In genomic region chr5:6543830-6544560, GRCh38 we compare ENCODE assay signal across 26 cellular contexts.
DNase-seq lines count a peak whose midpoint lies in the region; ATAC-seq, FAIRE-seq and TF ChIP-seq lines count a peak whose summit lies in the region.
"Had no signal": no experiment of that assay in that cellular context is flagged by ENCODE, and none has a peak within 500 bp of the region (broad histone marks: within the 10 kb centered on the region; RNA-seq: fewer than 3 reads in every experiment).

No MANE protein-coding gene starts in this region.

- no peak overlapping the region for H3K27ac ChIP-seq in HepG2 (ENCODE audit: extremely low read length, insufficient read depth, low read length)
- no peak overlapping the region for H3K27ac ChIP-seq in right lobe of liver
- no peak overlapping the region for H3K27ac ChIP-seq in liver (ENCODE audit: low read depth in 1 of 2, low read length in 2 of 2)
- H3K27ac ChIP-seq: 22Rv1; BLaER1 treated with 17β-estradiol and CSF1 and Interleukin-3, amounts not matched to agents 10 nM and 100 nM; KMS-11 had no signal

- intact Hi-C loops in HepG2 (cut with micrococcal nuclease; ENCODE audit: unreplicated experiment) (no loop called here), right lobe of liver (cut with DNase I) (loop anchor here in 1 of 2 donors (10.0 kb wide), 1 partner anchor 659 kb away; no protein-coding TSS in a partner anchor)
- intact Hi-C loops in activated CD4-positive, alpha-beta memory T cell treated with anti-CD3 and anti-CD28 coated beads for 36 hours (cut with micrococcal nuclease) = no loop called here

- TF ChIP-seq CTCF in HepG2 (CRISPR knock-in tag; IDR thresholded peaks at IDR 0.05) (no peak), right lobe of liver (IDR thresholded peaks at IDR 0.05) (no peak), liver (IDR thresholded peaks at IDR 0.05; ENCODE audit: low read depth, low read length, missing input control) (no peak)

- no peak overlapping the region for H2AFZ ChIP-seq in HepG2 (ENCODE audit: low read length)
- H2AFZ ChIP-seq: GM23338 had no signal

- no peaks in the 10 kb centered on the region for H3K9me3 ChIP-seq in HepG2 (ENCODE audit: low read length)
- H3K9me3 ChIP-seq in right lobe of liver = no peaks in the 10 kb centered on the region
- no peaks in the 10 kb centered on the region for H3K9me3 ChIP-seq in liver (ENCODE audit: control insufficient read depth in 4 of 4, low read length in 3 of 4)
- H3K9me3 ChIP-seq: BLaER1 treated with 17β-estradiol and CSF1 and Interleukin-3, amounts not matched to agents 10 nM and 100 nM; Caco-2; HAP-1; SK-N-SH had no signal

- H4K20me1 ChIP-seq in HepG2 (ENCODE audit: insufficient read depth, low read length) = no peaks in the 10 kb centered on the region
- H4K20me1 ChIP-seq: BLaER1 treated with 17β-estradiol and CSF1 and Interleukin-3, amounts not matched to agents 10 nM and 100 nM had no signal

- no peak for TF ChIP-seq RAD21 in HepG2 (CRISPR knock-in tag; IDR thresholded peaks at IDR 0.05)
- TF ChIP-seq RAD21 in liver (IDR thresholded peaks at IDR 0.05) = no peak

- no peak overlapping the region for H3K4me2 ChIP-seq in HepG2 (ENCODE audit: low read depth, low read length)
- H3K4me2 ChIP-seq: BLaER1 treated with 17β-estradiol and CSF1 and Interleukin-3, amounts not matched to agents 10 nM and 100 nM; GM23338; KMS-11; SK-N-SH had no signal

- H3K9ac ChIP-seq in HepG2 (ENCODE audit: insufficient read depth, low read depth, low read length) (no peak overlapping the region), liver (ENCODE audit: low read depth in 1 of 2, low read length in 2 of 2) (no peak overlapping the region)
- H3K9ac ChIP-seq: BLaER1 treated with 17β-estradiol and CSF1 and Interleukin-3, amounts not matched to agents 10 nM and 100 nM; KMS-11; SK-N-SH had no signal

- H3K4me3 ChIP-seq in HepG2 (replicated peaks in 1 of 3; ENCODE audit: insufficient read depth in 1 of 3, low read depth in 2 of 3, low read length in 3 of 3) = no peak overlapping the region
- H3K4me3 ChIP-seq in right lobe of liver = no peak overlapping the region
- no peak overlapping the region for H3K4me3 ChIP-seq in liver (ENCODE audit: low read depth in 1 of 3, low read length in 3 of 3)
- H3K4me3 ChIP-seq: BLaER1 treated with 17β-estradiol and CSF1 and Interleukin-3, amounts not matched to agents 10 nM and 100 nM; GM23338; HAP-1 had no signal

- H3K4me1 Mint-ChIP-seq in activated CD4-positive, alpha-beta memory T cell treated with anti-CD3 and anti-CD28 coated beads for 36 hours (ENCODE audit: low read depth) = no peaks in the 10 kb centered on the region
- H3K4me1 Mint-ChIP-seq: GM23338 had no signal

- ATAC-seq in HepG2 (no peak), right lobe of liver (no peak), HG02759 (IDR thresholded peaks at IDR 0.05; ENCODE audit: unreplicated experiment) (no peak)
- ATAC-seq: GM23338, PC-3 had no signal

- POLR2A ChIA-PET in HepG2 (lab: Yijun Ruan, JAX) = no interaction called here
- POLR2A ChIA-PET in activated CD4-positive, alpha-beta memory T cell treated with anti-CD3 and anti-CD28 coated beads for 36 hours (lab: Charles Lee) = no interaction called here

- H3K27me3 Mint-ChIP-seq in activated CD4-positive, alpha-beta memory T cell treated with anti-CD3 and anti-CD28 coated beads for 36 hours = peaks cover 7% of the 10 kb centered on the region

- H3K9me3 Mint-ChIP-seq in activated CD4-positive, alpha-beta memory T cell treated with anti-CD3 and anti-CD28 coated beads for 36 hours = peaks cover 3% of the 10 kb centered on the region
- H3K9me3 Mint-ChIP-seq: GM23338 had no signal

- no peak overlapping the region for H3K4me3 Mint-ChIP-seq in activated CD4-positive, alpha-beta memory T cell treated with anti-CD3 and anti-CD28 coated beads for 36 hours
- H3K4me3 Mint-ChIP-seq: CD4-positive, alpha-beta memory T cell; GM23338 had no signal

- in situ Hi-C loops in HepG2 (cut with HindIII; ENCODE audit: extremely low pct_ligation_motif_present, low pct_unique_long_range_greater_than_20kb) = no loop called here

- H3K4me1 ChIP-seq in HepG2 (ENCODE audit: insufficient read depth, low read length) = no peaks in the 10 kb centered on the region
- no peaks in the 10 kb centered on the region for H3K4me1 ChIP-seq in right lobe of liver
- no peaks in the 10 kb centered on the region for H3K4me1 ChIP-seq in liver (ENCODE audit: control insufficient read depth in 4 of 4, insufficient read depth in 4 of 4, low read length in 3 of 4)
- H3K4me1 ChIP-seq: BLaER1 treated with 17β-estradiol and CSF1 and Interleukin-3, amounts not matched to agents 10 nM and 100 nM; Caco-2; HAP-1 had no signal

- TF ChIP-seq POLR2A in HepG2 (IDR thresholded peaks at IDR 0.05; ENCODE audit: insufficient read depth in 1 of 2, low read depth in 2 of 2, low read length in 2 of 2) = no peak
- TF ChIP-seq POLR2A in right lobe of liver (IDR thresholded peaks at IDR 0.05) = no peak

- no peak for TF ChIP-seq EP300 in HepG2 (IDR thresholded peaks at IDR 0.05; ENCODE audit: low read depth in 2 of 2, low read length in 2 of 2)
- no peak for TF ChIP-seq EP300 in HepG2 (CRISPR knock-in tag; IDR thresholded peaks at IDR 0.05; ENCODE audit: borderline replicate concordance)

- BruUV-seq in HepG2 (replicated peaks; lab: Mats Ljungman, UMichigan) = no TSS peak

- CTCF ChIA-PET in HepG2 (lab: Yijun Ruan, JAX; ENCODE audit: low intra/inter-chr PET ratio, low total read pairs) = no interaction called here
- CTCF ChIA-PET in activated CD4-positive, alpha-beta memory T cell treated with anti-CD3 and anti-CD28 coated beads for 36 hours (lab: Charles Lee) = no interaction called here

- 23% methylated on average over 10 of the region's 12 CpGs for WGBS in HepG2 (ENCODE audit: low lambda C conversion rate)
- 61% methylated on average over 9 of the region's 12 CpGs for WGBS in right lobe of liver (ENCODE audit: insufficient coverage, low coverage, low lambda C conversion rate, missing lambda C conversion rate)
- 83% methylated on average over 12 of the region's 12 CpGs for WGBS in liver

- no peak overlapping the region for H3K27ac Mint-ChIP-seq in activated CD4-positive, alpha-beta memory T cell treated with anti-CD3 and anti-CD28 coated beads for 36 hours
- H3K27ac Mint-ChIP-seq: GM23338 had no signal

- no peaks in the 10 kb centered on the region for H3K36me3 ChIP-seq in HepG2 (replicated peaks in 1 of 2; ENCODE audit: control insufficient read depth in 1 of 2, insufficient read depth in 2 of 2, low read length in 2 of 2)
- H3K36me3 ChIP-seq in right lobe of liver = no peaks in the 10 kb centered on the region
- no peaks in the 10 kb centered on the region for H3K36me3 ChIP-seq in liver (ENCODE audit: control insufficient read depth in 4 of 4, insufficient read depth in 3 of 4, low read depth in 1 of 4, low read length in 3 of 4)
- H3K36me3 ChIP-seq: BLaER1 treated with 17β-estradiol and CSF1 and Interleukin-3, amounts not matched to agents 10 nM and 100 nM; HAP-1 had no signal

- no peak for FAIRE-seq in HepG2 (lab: Jason Lieb, UNC)
- FAIRE-seq: GM12891 had no signal

- no peaks in the 10 kb centered on the region; a peak in 1 of 5 replicates for H3K27me3 ChIP-seq in HepG2 (ENCODE audit: control insufficient read depth in 1 of 2, insufficient read depth in 2 of 2, low read length in 2 of 2)
- no peaks in the 10 kb centered on the region for H3K27me3 ChIP-seq in right lobe of liver
- H3K27me3 ChIP-seq in liver (ENCODE audit: control insufficient read depth in 4 of 4, insufficient read depth in 4 of 4, low read length in 3 of 4) = no peaks in the 10 kb centered on the region
- H3K27me3 ChIP-seq: BLaER1 treated with 17β-estradiol and CSF1 and Interleukin-3, amounts not matched to agents 10 nM and 100 nM had no signal

- DNase-seq in NCI-H146 (lab: John Stamatoyannopoulos, UW) (peak; percentile 40), NCI-H146 treated with DMSO at 0.1 percent for 48 hours (lab: John Stamatoyannopoulos, UW; ENCODE audit: unreplicated experiment) (no peak), HepG2 (ENCODE audit: low spot score) (no peak), right lobe of liver (no peak), UCSD-AML1 (lab: John Stamatoyannopoulos, UW; ENCODE audit: unreplicated experiment) (no peak)
- DNase-seq in activated CD4-positive, alpha-beta memory T cell treated with anti-CD3 and anti-CD28 coated beads for 36 hours = no peak
- DNase-seq: ACHN; Caco-2; CD4-positive, alpha-beta memory T cell; DMS153; NCI-H1092 treated with DMSO at 0.1 percent for 48 hours; NCI-H1436 treated with DMSO at 0.1 percent for 48 hours; NCI-H2107; NCI-H2227 treated with DMSO at 0.1 percent for 48 hours; NCI-H510A; NCI-H82; PC-3; SK-N-SH had no signal

- H3K79me2 ChIP-seq in HepG2 (ENCODE audit: insufficient read depth, low read length) = no peaks in the 10 kb centered on the region

- no peaks in the 10 kb centered on the region for H3K36me3 Mint-ChIP-seq in activated CD4-positive, alpha-beta memory T cell treated with anti-CD3 and anti-CD28 coated beads for 36 hours
- H3K36me3 Mint-ChIP-seq: CD4-positive, alpha-beta memory T cell had no signal

TF ChIP-seq in HepG2, 621 proteins besides CTCF, POLR2A, EP300 and RAD21 (continues in another document):
- no peak for TF ChIP-seq ZFP91 (CRISPR knock-in tag; IDR thresholded peaks at IDR 0.05; ENCODE audit: borderline replicate concordance)

TF ChIP-seq in liver, 16 proteins besides CTCF, POLR2A, EP300 and RAD21:
- no peak for TF ChIP-seq ATF3 (IDR thresholded peaks at IDR 0.05)
- peak; percentile 29 to 40 for TF ChIP-seq RXRA (IDR thresholded peaks at IDR 0.05)
- no peak for TF ChIP-seq HNF4A (conservative IDR thresholded peaks at IDR 0.05)
- TF ChIP-seq GABPA (IDR thresholded peaks at IDR 0.05 in 1 of 2, conservative IDR thresholded peaks at IDR 0.05 in 1 of 2) = no peak
